In genomic region chr11:20369816-20370215, GRCh38 we compare ENCODE assay signal across 1 cellular context.
TF ChIP-seq lines count a peak whose summit lies in the region.

No MANE protein-coding gene starts in this region.

TF ChIP-seq in K562, 482 proteins besides CTCF, POLR2A, EP300 and RAD21:
- TF ChIP-seq TCFL5 (CRISPR knock-in tag; conservative IDR thresholded peaks at IDR 0.05) (no peak), ZNF253 (CRISPR knock-in tag; conservative IDR thresholded peaks at IDR 0.05) (no peak), ZNF436 (CRISPR knock-in tag; IDR thresholded peaks at IDR 0.05) (no peak), POLR2AphosphoS5 (IDR thresholded peaks at IDR 0.05; ENCODE audit: control insufficient read depth, insufficient read depth, low read depth, low read length) (no peak), ZNF695 (CRISPR knock-in tag; IDR thresholded peaks at IDR 0.05) (no peak), C11orf30 (IDR thresholded peaks at IDR 0.05; ENCODE audit: low read depth) (peak; percentile 16; the same call in 1 of the 2 replicates), KAT7 (CRISPR knock-in tag; IDR thresholded peaks at IDR 0.05; ENCODE audit: borderline replicate concordance) (no peak), ZEB2 (IDR thresholded peaks at IDR 0.05) (no peak), BDP1 (IDR thresholded peaks at IDR 0.05; ENCODE audit: insufficient read depth, insufficient read length) (no peak), GTF2E2 (tag; IDR thresholded peaks at IDR 0.05) (no peak), SP1 (CRISPR knock-in tag; IDR thresholded peaks at IDR 0.05) (no peak), NFIC (IDR thresholded peaks at IDR 0.05) (peak; percentile 89), ETS1 (conservative IDR thresholded peaks at IDR 0.05; ENCODE audit: control insufficient read depth, low read depth, low read length) (no peak), NR2C1 (IDR thresholded peaks at IDR 0.05) (no peak), NR2C1 (tag; IDR thresholded peaks at IDR 0.05) (no peak), ZNF316 (IDR thresholded peaks at IDR 0.05) (peak; percentile 2; the same call in 1 of the 2 replicates), ZNF444 (CRISPR knock-in tag; IDR thresholded peaks at IDR 0.05) (no peak), DMBX1 (CRISPR knock-in tag; IDR thresholded peaks at IDR 0.05; ENCODE audit: borderline replicate concordance) (no peak), NBN (IDR thresholded peaks at IDR 0.05; ENCODE audit: low read depth) (no peak), BRD9 (IDR thresholded peaks at IDR 0.05; ENCODE audit: low read depth, partially characterized antibody) (no peak)
